ENCODE assay signal across 1 cellular context in the genomic region with DNA sequence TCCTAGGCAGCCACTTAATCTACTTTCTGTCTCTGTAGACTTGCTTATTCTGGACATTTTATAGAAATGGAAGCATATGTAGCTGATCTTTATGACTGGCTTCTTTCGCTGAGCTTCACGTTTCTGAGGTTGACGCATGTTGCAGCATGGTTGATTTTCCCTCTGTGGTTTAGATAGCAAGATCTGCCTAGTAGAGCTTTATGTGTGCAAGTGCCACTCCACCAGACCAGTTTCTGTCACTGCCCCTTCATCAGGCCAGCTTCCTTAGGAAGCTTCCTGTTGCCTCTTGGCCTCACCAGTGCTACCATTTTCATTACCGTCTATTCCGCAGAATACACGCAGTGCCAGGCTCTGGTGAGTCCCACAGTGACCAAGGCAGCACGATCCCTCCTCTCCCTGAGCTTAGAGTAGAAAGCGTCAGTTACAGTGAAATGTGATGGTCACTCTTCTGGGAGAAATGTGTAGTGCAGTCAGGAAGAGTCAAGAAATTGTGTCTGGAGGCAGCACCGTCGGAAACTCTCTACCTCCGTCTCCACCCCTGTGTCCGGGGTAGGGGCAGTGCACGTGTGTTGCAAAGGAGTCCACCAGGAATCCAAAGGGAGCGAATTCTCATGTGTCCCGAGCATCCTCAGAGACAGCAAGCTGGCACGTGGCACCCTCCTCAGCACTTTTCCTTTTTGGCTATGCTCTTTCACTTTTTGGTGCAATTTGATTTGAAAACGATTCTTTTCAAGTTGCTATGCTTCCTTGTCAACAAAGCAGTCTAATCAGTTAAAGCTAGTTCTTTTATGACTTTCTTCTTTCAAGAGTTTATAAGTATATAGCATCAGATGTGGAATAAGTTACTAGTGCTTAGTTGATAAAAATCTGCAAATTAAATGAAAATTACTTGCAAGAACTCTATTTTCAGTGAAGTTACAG.
TF ChIP-seq lines count a peak whose summit lies in the region.

No MANE protein-coding gene starts in this region.

TF ChIP-seq in GM23338, 12 proteins besides CTCF, POLR2A, EP300 and RAD21 (continued from another document):
- TF ChIP-seq, protein P1, sequence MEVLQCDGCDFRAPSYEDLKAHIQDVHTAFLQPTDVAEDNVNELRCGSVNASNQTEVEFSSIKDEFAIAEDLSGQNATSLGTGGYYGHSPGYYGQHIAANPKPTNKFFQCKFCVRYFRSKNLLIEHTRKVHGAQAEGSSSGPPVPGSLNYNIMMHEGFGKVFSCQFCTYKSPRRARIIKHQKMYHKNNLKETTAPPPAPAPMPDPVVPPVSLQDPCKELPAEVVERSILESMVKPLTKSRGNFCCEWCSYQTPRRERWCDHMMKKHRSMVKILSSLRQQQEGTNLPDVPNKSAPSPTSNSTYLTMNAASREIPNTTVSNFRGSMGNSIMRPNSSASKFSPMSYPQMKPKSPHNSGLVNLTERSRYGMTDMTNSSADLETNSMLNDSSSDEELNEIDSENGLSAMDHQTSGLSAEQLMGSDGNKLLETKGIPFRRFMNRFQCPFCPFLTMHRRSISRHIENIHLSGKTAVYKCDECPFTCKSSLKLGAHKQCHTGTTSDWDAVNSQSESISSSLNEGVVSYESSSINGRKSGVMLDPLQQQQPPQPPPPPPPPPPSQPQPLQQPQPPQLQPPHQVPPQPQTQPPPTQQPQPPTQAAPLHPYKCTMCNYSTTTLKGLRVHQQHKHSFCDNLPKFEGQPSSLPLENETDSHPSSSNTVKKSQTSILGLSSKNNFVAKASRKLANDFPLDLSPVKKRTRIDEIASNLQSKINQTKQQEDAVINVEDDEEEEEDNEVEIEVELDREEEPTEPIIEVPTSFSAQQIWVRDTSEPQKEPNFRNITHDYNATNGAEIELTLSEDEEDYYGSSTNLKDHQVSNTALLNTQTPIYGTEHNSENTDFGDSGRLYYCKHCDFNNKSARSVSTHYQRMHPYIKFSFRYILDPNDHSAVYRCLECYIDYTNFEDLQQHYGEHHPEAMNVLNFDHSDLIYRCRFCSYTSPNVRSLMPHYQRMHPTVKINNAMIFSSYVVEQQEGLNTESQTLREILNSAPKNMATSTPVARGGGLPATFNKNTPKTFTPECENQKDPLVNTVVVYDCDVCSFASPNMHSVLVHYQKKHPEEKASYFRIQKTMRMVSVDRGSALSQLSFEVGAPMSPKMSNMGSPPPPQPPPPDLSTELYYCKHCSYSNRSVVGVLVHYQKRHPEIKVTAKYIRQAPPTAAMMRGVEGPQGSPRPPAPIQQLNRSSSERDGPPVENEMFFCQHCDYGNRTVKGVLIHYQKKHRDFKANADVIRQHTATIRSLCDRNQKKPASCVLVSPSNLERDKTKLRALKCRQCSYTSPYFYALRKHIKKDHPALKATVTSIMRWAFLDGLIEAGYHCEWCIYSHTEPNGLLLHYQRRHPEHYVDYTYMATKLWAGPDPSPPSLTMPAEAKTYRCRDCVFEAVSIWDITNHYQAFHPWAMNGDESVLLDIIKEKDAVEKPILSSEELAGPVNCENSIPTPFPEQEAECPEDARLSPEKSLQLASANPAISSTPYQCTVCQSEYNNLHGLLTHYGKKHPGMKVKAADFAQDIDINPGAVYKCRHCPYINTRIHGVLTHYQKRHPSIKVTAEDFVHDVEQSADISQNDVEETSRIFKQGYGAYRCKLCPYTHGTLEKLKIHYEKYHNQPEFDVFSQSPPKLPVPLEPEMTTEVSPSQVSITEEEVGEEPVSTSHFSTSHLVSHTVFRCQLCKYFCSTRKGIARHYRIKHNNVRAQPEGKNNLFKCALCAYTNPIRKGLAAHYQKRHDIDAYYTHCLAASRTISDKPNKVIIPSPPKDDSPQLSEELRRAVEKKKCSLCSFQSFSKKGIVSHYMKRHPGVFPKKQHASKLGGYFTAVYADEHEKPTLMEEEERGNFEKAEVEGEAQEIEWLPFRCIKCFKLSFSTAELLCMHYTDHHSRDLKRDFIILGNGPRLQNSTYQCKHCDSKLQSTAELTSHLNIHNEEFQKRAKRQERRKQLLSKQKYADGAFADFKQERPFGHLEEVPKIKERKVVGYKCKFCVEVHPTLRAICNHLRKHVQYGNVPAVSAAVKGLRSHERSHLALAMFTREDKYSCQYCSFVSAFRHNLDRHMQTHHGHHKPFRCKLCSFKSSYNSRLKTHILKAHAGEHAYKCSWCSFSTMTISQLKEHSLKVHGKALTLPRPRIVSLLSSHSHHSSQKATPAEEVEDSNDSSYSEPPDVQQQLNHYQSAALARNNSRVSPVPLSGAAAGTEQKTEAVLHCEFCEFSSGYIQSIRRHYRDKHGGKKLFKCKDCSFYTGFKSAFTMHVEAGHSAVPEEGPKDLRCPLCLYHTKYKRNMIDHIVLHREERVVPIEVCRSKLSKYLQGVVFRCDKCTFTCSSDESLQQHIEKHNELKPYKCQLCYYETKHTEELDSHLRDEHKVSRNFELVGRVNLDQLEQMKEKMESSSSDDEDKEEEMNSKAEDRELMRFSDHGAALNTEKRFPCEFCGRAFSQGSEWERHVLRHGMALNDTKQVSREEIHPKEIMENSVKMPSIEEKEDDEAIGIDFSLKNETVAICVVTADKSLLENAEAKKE (CRISPR knock-in tag; IDR thresholded peaks at IDR 0.05), result no peak
